ENCODE assay signal across 15 cellular contexts in genomic region chr11:14455648-14456430, GRCh38. TPM values are rescaled to one million over a fixed set of nuclear protein-coding genes. Genes with fewer than 3 reads are reported as not detected.
A peak's percentile ranks its signal among the peaks of the same experiment; 100 is the strongest.
DNase-seq lines count a peak whose midpoint lies in the region; ATAC-seq, FAIRE-seq and TF ChIP-seq lines count a peak whose summit lies in the region.
"Had no signal": no experiment of that assay in that cellular context is flagged by ENCODE, and none has a peak within 500 bp of the region (broad histone marks: within the 10 kb centered on the region; RNA-seq: fewer than 3 reads in every experiment).

No MANE protein-coding gene starts in this region.

- peaks cover 3% of the 10 kb centered on the region; the same call in 1 of the 2 replicates for H3K4me1 ChIP-seq in DND-41 (ENCODE audit: insufficient read depth, low read length)
- H3K4me1 ChIP-seq in endothelial cell of umbilical vein (ENCODE audit: control insufficient read depth, extremely low read depth, insufficient read depth, low read length) = peaks cover 2% of the 10 kb centered on the region
- H3K4me1 ChIP-seq in vagina = no peaks in the 10 kb centered on the region
- H3K4me1 ChIP-seq: pancreas had no signal

- CTCF ChIA-PET in endothelial cell of umbilical vein (lab: Charles Lee) = interaction anchor here (0.5 to 7.0 kb wide), 76 partner anchors 8 to 684 kb away, joined by 3 to 514 read pairs (median 6); partner anchors contain the start of gene PSMA1

- no peaks in the 10 kb centered on the region for H3K9me3 Mint-ChIP-seq in naive thymus-derived CD8-positive, alpha-beta T cell

- no peaks in the 10 kb centered on the region for H3K27me3 ChIP-seq in DND-41 (ENCODE audit: insufficient read depth, low read length, poor library complexity)
- H3K27me3 ChIP-seq in endothelial cell of umbilical vein (ENCODE audit: control insufficient read depth in 2 of 2, insufficient read depth in 2 of 2, low read length in 2 of 2) = no peaks in the 10 kb centered on the region
- no peaks in the 10 kb centered on the region for H3K27me3 ChIP-seq in vagina
- H3K27me3 ChIP-seq: BLaER1 treated with 17β-estradiol and CSF1 and Interleukin-3, amounts not matched to agents 10 nM and 100 nM; foreskin keratinocyte; pancreas had no signal

- H3K27ac Mint-ChIP-seq in naive thymus-derived CD8-positive, alpha-beta T cell = peak overlapping the region; percentile 15 to 61 (median 34)
- H3K27ac Mint-ChIP-seq: activated CD4-positive, alpha-beta T cell treated with anti-CD3 and anti-CD28 coated beads for 36 hours had no signal

- peaks cover 0 to 16% (median 1%) of the 10 kb centered on the region in 4 donors for H3K4me1 Mint-ChIP-seq in naive thymus-derived CD8-positive, alpha-beta T cell
- H3K4me1 Mint-ChIP-seq: activated CD4-positive, alpha-beta T cell treated with anti-CD3 and anti-CD28 coated beads for 36 hours had no signal

- no peak overlapping the region for H3K4me3 Mint-ChIP-seq in naive thymus-derived CD8-positive, alpha-beta T cell
- H3K4me3 Mint-ChIP-seq: activated CD4-positive, alpha-beta T cell treated with anti-CD3 and anti-CD28 coated beads for 36 hours had no signal

- H3K4me3 ChIP-seq in DND-41 (ENCODE audit: low read depth in 1 of 2, low read length in 2 of 2) = no peak overlapping the region
- H3K4me3 ChIP-seq in endothelial cell of umbilical vein (replicated peaks in 1 of 3; ENCODE audit: insufficient read depth in 1 of 3, low read depth in 1 of 3, low read length in 3 of 3) = no peak overlapping the region
- H3K4me3 ChIP-seq in vagina = no peak overlapping the region
- H3K4me3 ChIP-seq: BLaER1 treated with 17β-estradiol and CSF1 and Interleukin-3, amounts not matched to agents 10 nM and 100 nM; pancreas had no signal

- intact Hi-C loops in endothelial cell of umbilical vein (cut with micrococcal nuclease) (loop anchor here (1.0 to 2.0 kb wide), 3 partner anchors 75 to 156 kb away; no protein-coding TSS in a partner anchor), vagina (cut with DNase I) (no loop called here)

- no peak overlapping the region for H3K9ac ChIP-seq in DND-41 (ENCODE audit: low read depth, low read length)
- no peak overlapping the region for H3K9ac ChIP-seq in endothelial cell of umbilical vein (replicated peaks; ENCODE audit: extremely low read depth, insufficient read depth, low read length)
- H3K9ac ChIP-seq: BLaER1 treated with 17β-estradiol and CSF1 and Interleukin-3, amounts not matched to agents 10 nM and 100 nM had no signal

- POLR2A ChIA-PET in endothelial cell of umbilical vein (lab: Charles Lee) = interaction anchor here (0.6 to 1.8 kb wide), 6 partner anchors 9 to 1046 kb away, joined by 5 to 8 read pairs (median 7); no protein-coding TSS in a partner anchor
- POLR2A ChIA-PET in naive thymus-derived CD8-positive, alpha-beta T cell (lab: Charles Lee) = interaction anchor here (0.6 to 0.8 kb wide), 5 partner anchors 20 to 161 kb away, joined by 3 to 8 read pairs (median 4); no protein-coding TSS in a partner anchor

- H2AFZ ChIP-seq in DND-41 (ENCODE audit: low read depth, low read length) = no peak overlapping the region
- no peak overlapping the region for H2AFZ ChIP-seq in endothelial cell of umbilical vein (ENCODE audit: low read depth, low read length)

- TF ChIP-seq CTCF in DND-41 (IDR thresholded peaks at IDR 0.05; ENCODE audit: borderline replicate concordance, extremely low read depth, low read length, poor library complexity, severe bottlenecking) (no peak), endothelial cell of umbilical vein (IDR thresholded peaks at IDR 0.05; ENCODE audit: extremely low read depth in 1 of 2, insufficient read depth in 1 of 2, low read depth in 1 of 2, low read length in 2 of 2) (no peak), vagina (IDR thresholded peaks at IDR 0.05) (no peak)

- dilution Hi-C loops in endothelial cell of umbilical vein (cut with MboI; ENCODE audit: extremely low pct_ligation_motif_present, low sequenced_read_pairs) = loop anchor here (25.0 kb wide), 1 partner anchor 169 kb away; no protein-coding TSS in a partner anchor

- H3K27ac ChIP-seq in DND-41 (ENCODE audit: low read length) = no peak overlapping the region
- H3K27ac ChIP-seq in endothelial cell of umbilical vein (ENCODE audit: insufficient read depth, low read depth, low read length) = no peak overlapping the region
- no peak overlapping the region for H3K27ac ChIP-seq in vagina
- H3K27ac ChIP-seq: BLaER1 treated with 17β-estradiol and CSF1 and Interleukin-3, amounts not matched to agents 10 nM and 100 nM; foreskin keratinocyte; pancreas had no signal

- no peaks in the 10 kb centered on the region for H3K9me1 ChIP-seq in endothelial cell of umbilical vein (replicated peaks; ENCODE audit: control insufficient read depth, extremely low read depth, insufficient read depth, low read length)

- H3K27me3 Mint-ChIP-seq in naive thymus-derived CD8-positive, alpha-beta T cell = no peaks in the 10 kb centered on the region
- H3K27me3 Mint-ChIP-seq: activated CD4-positive, alpha-beta T cell treated with anti-CD3 and anti-CD28 coated beads for 36 hours had no signal

- H3K36me3 ChIP-seq in DND-41 (ENCODE audit: insufficient read depth, low read length) = peaks cover 51% of the 10 kb centered on the region
- peaks cover 13 to 20% of the 10 kb centered on the region in 2 experiments for H3K36me3 ChIP-seq in endothelial cell of umbilical vein (ENCODE audit: control insufficient read depth in 2 of 2, extremely low read depth in 1 of 2, insufficient read depth in 2 of 2, low read length in 2 of 2)
- peaks cover 5 to 40% of the 10 kb centered on the region in 2 donors for H3K36me3 ChIP-seq in vagina

- no peaks in the 10 kb centered on the region for H3K79me2 ChIP-seq in DND-41 (ENCODE audit: insufficient read depth, low read length)
- H3K79me2 ChIP-seq in endothelial cell of umbilical vein (ENCODE audit: control insufficient read depth, insufficient read depth, low read length) = no peaks in the 10 kb centered on the region

- BruUV-seq in endothelial cell of umbilical vein (replicated peaks; lab: Mats Ljungman, UMichigan) = no TSS peak

- H4K20me1 ChIP-seq in DND-41 (ENCODE audit: insufficient read depth, low read length) (no peaks in the 10 kb centered on the region), endothelial cell of umbilical vein (replicated peaks; ENCODE audit: control insufficient read depth, extremely low read depth, insufficient read depth, low read length) (no peaks in the 10 kb centered on the region)

- DNase-seq in DND-41 (no peak), NCI-H226 (peak; percentile 74), endothelial cell of umbilical vein (ENCODE audit: low read depth, low spot score) (peak; percentile 11), epidermal melanocyte (ENCODE audit: insufficient read length, low spot score) (no peak), vagina (ENCODE audit: extremely low spot score in 2 of 2) (no peak), foreskin melanocyte (no peak)
- no peak for DNase-seq in naive thymus-derived CD8-positive, alpha-beta T cell
- DNase-seq: activated CD4-positive, alpha-beta T cell treated with anti-CD3 and anti-CD28 coated beads for 36 hours; amniotic stem cell; foreskin keratinocyte; midbrain; NCI-H748 treated with DMSO at 0.1 percent for 48 hours; pancreas had no signal

- H3K4me2 ChIP-seq in DND-41 (ENCODE audit: insufficient read depth, low read length) (no peak overlapping the region), endothelial cell of umbilical vein (ENCODE audit: insufficient read depth, low read length) (no peak overlapping the region)
- H3K4me2 ChIP-seq: BLaER1 treated with 17β-estradiol and CSF1 and Interleukin-3, amounts not matched to agents 10 nM and 100 nM had no signal

- H3K9me3 ChIP-seq in DND-41 (ENCODE audit: insufficient read depth, low read length, severe bottlenecking) (no peaks in the 10 kb centered on the region), endothelial cell of umbilical vein (replicated peaks; ENCODE audit: control insufficient read depth, insufficient read depth, low read length) (no peaks in the 10 kb centered on the region), vagina (no peaks in the 10 kb centered on the region)
- H3K9me3 ChIP-seq: BLaER1 treated with 17β-estradiol and CSF1 and Interleukin-3, amounts not matched to agents 10 nM and 100 nM; pancreas had no signal

- peak; percentile 6; the same call in 1 of the 3 replicates for ATAC-seq in DND-41 (ENCODE audit: insufficient read depth, low read depth)
- ATAC-seq in naive thymus-derived CD8-positive, alpha-beta T cell = no peak
- ATAC-seq in GM19452 (IDR thresholded peaks at IDR 0.05; ENCODE audit: unreplicated experiment) = no peak
- ATAC-seq: foreskin keratinocyte had no signal

- H3K36me3 Mint-ChIP-seq in naive thymus-derived CD8-positive, alpha-beta T cell = peaks cover 0 to 75% (median 8%) of the 10 kb centered on the region in 3 donors

- no peak for TF ChIP-seq POLR2A in endothelial cell of umbilical vein (IDR thresholded peaks at IDR 0.05; ENCODE audit: low read depth, low read length)
- no peak for TF ChIP-seq POLR2A in vagina (IDR thresholded peaks at IDR 0.05)

- no peak for FAIRE-seq in endothelial cell of umbilical vein (lab: Jason Lieb, UNC)

TF ChIP-seq in endothelial cell of umbilical vein, 7 proteins besides CTCF, POLR2A, EP300 and RAD21:
- TF ChIP-seq MYC (IDR thresholded peaks at IDR 0.05; ENCODE audit: low read depth, low read length) = no peak
- no peak for TF ChIP-seq EZH2 (IDR thresholded peaks at IDR 0.05; ENCODE audit: borderline replicate concordance, low read depth, low read length, severe bottlenecking)
- no peak for TF ChIP-seq JUN (IDR thresholded peaks at IDR 0.05; ENCODE audit: borderline replicate concordance, insufficient read depth, insufficient read length, low read depth)
- TF ChIP-seq GATA2 (IDR thresholded peaks at IDR 0.05; ENCODE audit: insufficient read depth, insufficient read length, low read depth, low read length) = no peak

RNA-seq across cellular contexts. Expression of gene COPB1, which starts 43.8 kb away (rescaled TPM):
- total RNA-seq in endothelial cell of umbilical vein = 145 and 146 TPM in 2 replicates
- 47.8 and 61.1 TPM in 2 replicates for polyA plus RNA-seq in endothelial cell of umbilical vein
- polyA plus RNA-seq in endothelial cell of umbilical vein (2011; cell fraction: cytosol; rRNA removed) = 84.2 and 96.6 TPM in 2 replicates
- polyA plus RNA-seq in endothelial cell of umbilical vein (2011; cell fraction: nucleus; rRNA removed) = 101 and 117 TPM in 2 replicates
- polyA plus RNA-seq in endothelial cell of umbilical vein (2012) = 161 and 179 TPM in 2 replicates
- polyA minus RNA-seq in endothelial cell of umbilical vein = 117 and 149 TPM in 2 replicates
- 54.0 TPM for polyA minus RNA-seq in endothelial cell of umbilical vein (2011; cell fraction: cytosol; rRNA and poly(A)+ RNA removed)
- 84.0 and 113 TPM in 2 replicates for polyA minus RNA-seq in endothelial cell of umbilical vein (2011; cell fraction: nucleus; rRNA and poly(A)+ RNA removed)
- 10 to 100 TPM; 78.3 to 79.6 TPM for total RNA-seq in naive thymus-derived CD8-positive, alpha-beta T cell
- 10 to 100 TPM; 46.6 to 67.7 (median 64.9) TPM for polyA plus RNA-seq in naive thymus-derived CD8-positive, alpha-beta T cell
- total RNA-seq in vagina = 59.9 TPM

Comparison
In these comparisons a context has a peak if more than half of its experiments do, and no peak if none do; other contexts are left out.
1. DNase-seq: peak in NCI-H226 (single experiment) and endothelial cell of umbilical vein (single experiment); none in DND-41 (single experiment), naive thymus-derived CD8-positive, alpha-beta T cell (0 of 10), epidermal melanocyte (single experiment), vagina (0 of 2) and foreskin melanocyte (single experiment).